In the genomic region with DNA sequence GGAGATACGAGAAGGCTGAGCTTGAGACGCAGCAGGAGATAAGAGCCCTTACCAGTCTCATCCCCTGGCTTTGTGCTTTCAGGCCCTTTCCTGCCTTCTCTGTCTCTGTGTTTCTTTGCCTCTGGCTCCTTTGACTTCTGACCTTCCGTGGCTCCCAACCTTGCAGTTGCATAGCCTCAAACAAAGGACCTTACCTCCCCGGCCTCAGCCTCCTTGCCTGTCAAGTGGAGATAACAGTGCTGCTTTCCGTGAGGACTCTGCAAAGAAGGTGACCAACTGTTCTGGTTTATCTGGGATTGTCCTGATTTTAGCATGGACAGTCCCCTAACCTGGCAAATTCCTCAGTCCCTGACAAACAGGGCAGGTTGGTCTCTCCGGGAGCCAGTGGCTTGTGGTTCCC, we compare ENCODE assay signal across 17 cellular contexts.
DNase-seq lines count a peak whose midpoint lies in the region; ATAC-seq, FAIRE-seq and TF ChIP-seq lines count a peak whose summit lies in the region.
"Had no signal": no experiment of that assay in that cellular context is flagged by ENCODE, and none has a peak within 500 bp of the region (broad histone marks: within the 10 kb centered on the region; RNA-seq: fewer than 3 reads in every experiment).

No MANE protein-coding gene starts in this region.

- H3K14ac ChIP-seq in IMR-90 (replicated peaks; ENCODE audit: low read depth, low read length) (no peak overlapping the region), H1 (ENCODE audit: insufficient read length) (no peak overlapping the region), neuronal stem cell (ENCODE audit: low read length) (peak overlapping the region; percentile 67)

- in situ Hi-C loops in IMR-90 (cut with MboI; ENCODE audit: low sequenced_read_pairs) (no loop called here), brain microvascular endothelial cell (cut with HindIII; ENCODE audit: low pct_ligation_motif_present, low sequenced_read_pairs) (no loop called here)

- no peak overlapping the region for H2BK15ac ChIP-seq in IMR-90 (ENCODE audit: low read depth, low read length)
- no peak overlapping the region for H2BK15ac ChIP-seq in H1 (ENCODE audit: low read length)
- H2BK15ac ChIP-seq in neuronal stem cell (ENCODE audit: low read length) = no peak overlapping the region

- intact Hi-C loops in IMR-90 (cut with micrococcal nuclease) = no loop called here
- intact Hi-C loops in lower lobe of right lung (cut with DNase I) = no loop called here

- no peak overlapping the region for H2BK12ac ChIP-seq in H1 (ENCODE audit: low read depth, low read length)
- no peak overlapping the region for H2BK12ac ChIP-seq in neuronal stem cell (ENCODE audit: low read length)

- H2BK20ac ChIP-seq in IMR-90 (ENCODE audit: low read depth, low read length) (no peak overlapping the region), H1 (ENCODE audit: low read length) (no peak overlapping the region)

- H3K4me2 ChIP-seq in IMR-90 (ENCODE audit: low read depth, low read length) = no peak overlapping the region
- no peak overlapping the region for H3K4me2 ChIP-seq in H1 (ENCODE audit: insufficient read depth in 1 of 2, low read depth in 2 of 2, low read length in 2 of 2)
- no peak overlapping the region for H3K4me2 ChIP-seq in neuronal stem cell (ENCODE audit: insufficient read depth, low read length, poor library complexity, severe bottlenecking)

- no TSS peak for BruUV-seq in IMR-90 (replicated peaks; lab: Mats Ljungman, UMichigan)

- CTCF ChIA-PET in IMR-90 (lab: Yijun Ruan, JAX) = no interaction called here
- CTCF ChIA-PET in H1 (lab: Charles Lee; ENCODE audit: partially characterized antibody) = no interaction called here

- no peaks in the 10 kb centered on the region for H4K20me1 ChIP-seq in IMR-90 (ENCODE audit: insufficient read depth, low read length)
- H4K20me1 ChIP-seq in H1 (replicated peaks in 1 of 2; ENCODE audit: control insufficient read depth in 1 of 2, insufficient read depth in 2 of 2, low read length in 2 of 2) = no peaks in the 10 kb centered on the region

- POLR2A ChIA-PET in IMR-90 (lab: Charles Lee; ENCODE audit: unreplicated experiment) = no interaction called here
- POLR2A ChIA-PET in H1 (lab: Charles Lee; ENCODE audit: partially characterized antibody) = interaction anchor here (1.5 kb wide), 1 partner anchor 13 kb away, joined by 4 read pairs; no protein-coding TSS in a partner anchor

- H3K4me1 ChIP-seq in IMR-90 (ENCODE audit: control insufficient read depth, insufficient read depth, low read length) = no peaks in the 10 kb centered on the region
- no peaks in the 10 kb centered on the region for H3K4me1 ChIP-seq in H1 (replicated peaks in 1 of 4; ENCODE audit: control insufficient read depth in 3 of 4, insufficient read depth in 4 of 4, low read length in 3 of 4)
- peaks cover 0 to 1% of the 10 kb centered on the region in 2 donors for H3K4me1 ChIP-seq in neuronal stem cell (ENCODE audit: control insufficient read depth in 2 of 2, insufficient read depth in 1 of 2, low read depth in 1 of 2, low read length in 2 of 2)
- H3K4me1 ChIP-seq in lower lobe of right lung = no peaks in the 10 kb centered on the region
- H3K4me1 ChIP-seq: HAP-1 had no signal

- H3K4me3 ChIP-seq in IMR-90 (ENCODE audit: insufficient read depth, low read depth, low read length) (no peak overlapping the region), H1 (ENCODE audit: extremely low read depth in 1 of 4, insufficient read depth in 2 of 4, low read depth in 3 of 4, low read length in 4 of 4) (no peak overlapping the region), neuronal stem cell (ENCODE audit: low read length in 2 of 2) (no peak overlapping the region), brain microvascular endothelial cell (ENCODE audit: low read depth, low read length) (no peak overlapping the region), lower lobe of right lung (no peak overlapping the region)
- H3K4me3 ChIP-seq: HAP-1 had no signal

- H3K23ac ChIP-seq in IMR-90 (ENCODE audit: low read depth, low read length) (no peak overlapping the region), H1 (ENCODE audit: insufficient read length) (no peak overlapping the region), neuronal stem cell (ENCODE audit: low read depth, low read length, poor library complexity) (no peak overlapping the region)

- no peak for DNase-seq in IMR-90
- DNase-seq in H1 (ENCODE audit: low read depth in 1 of 2, low spot score in 2 of 2) = no peak
- no peak for DNase-seq in neuronal stem cell (ENCODE audit: low spot score)
- DNase-seq in brain microvascular endothelial cell = no peak
- DNase-seq in lower lobe of right lung = no peak
- DNase-seq: ACHN; AML-193; CD4-positive, alpha-beta T cell; DMS153; DMS79; GF-D8; KG1 had no signal

- TF ChIP-seq CTCF in IMR-90 (conservative IDR thresholded peaks at IDR 0.05; ENCODE audit: low read depth, low read length) = no peak
- TF ChIP-seq CTCF in H1 (IDR thresholded peaks at IDR 0.05; ENCODE audit: control extremely low read depth in 1 of 3, insufficient read depth in 1 of 3, low read depth in 1 of 3, low read length in 3 of 3) = no peak
- no peak for TF ChIP-seq CTCF in brain microvascular endothelial cell (IDR thresholded peaks at IDR 0.05; ENCODE audit: low read depth, low read length, missing control alignments)
- no peak for TF ChIP-seq CTCF in lower lobe of right lung (IDR thresholded peaks at IDR 0.05)

- no peaks in the 10 kb centered on the region; the same call in 1 of the 2 replicates for H3K23me2 ChIP-seq in H1 (ENCODE audit: low read depth, low read length)

- ATAC-seq in IMR-90 (ENCODE audit: low read depth) (no peak), GM19463 (IDR thresholded peaks at IDR 0.05; ENCODE audit: unreplicated experiment) (no peak), lower lobe of right lung (no peak)

- peak overlapping the region; percentile 31 for H2AK9ac ChIP-seq in IMR-90 (replicated peaks; ENCODE audit: low read depth, low read length, poor library complexity)

- H3K56ac ChIP-seq in IMR-90 (ENCODE audit: extremely low read depth, insufficient read depth, low read length) = no peak overlapping the region
- no peak overlapping the region for H3K56ac ChIP-seq in H1 (replicated peaks; ENCODE audit: insufficient read length, low read depth, low read length)

- H3K9ac ChIP-seq in IMR-90 (ENCODE audit: low read depth, low read length) (no peak overlapping the region), H1 (replicated peaks in 1 of 4; ENCODE audit: extremely low read depth in 1 of 4, low read depth in 3 of 4, low read length in 3 of 4) (no peak overlapping the region; a peak in 1 of 7 replicates), neuronal stem cell (ENCODE audit: low read depth, low read length, poor library complexity) (no peak overlapping the region)

- TF ChIP-seq POLR2A in IMR-90 (IDR thresholded peaks at IDR 0.05; ENCODE audit: low read depth, low read length) (no peak), H1 (IDR thresholded peaks at IDR 0.05; ENCODE audit: control extremely low read depth in 1 of 2, low read depth in 2 of 2, low read length in 2 of 2) (no peak)

- no peak for TF ChIP-seq EP300 in H1 (IDR thresholded peaks at IDR 0.05; ENCODE audit: borderline replicate concordance in 1 of 2, low read depth in 2 of 2, low read length in 2 of 2)

- no peaks in the 10 kb centered on the region for H3K9me1 ChIP-seq in IMR-90 (ENCODE audit: insufficient read depth, low read length)

- no peak overlapping the region for H4K91ac ChIP-seq in IMR-90 (ENCODE audit: insufficient read depth, low read depth, low read length)
- no peak overlapping the region for H4K91ac ChIP-seq in H1 (replicated peaks; ENCODE audit: insufficient read length, low read length)
- no peak overlapping the region for H4K91ac ChIP-seq in neuronal stem cell (ENCODE audit: low read depth, low read length, poor library complexity)

- no peak overlapping the region for H3K18ac ChIP-seq in IMR-90 (ENCODE audit: low read depth, low read length)
- H3K18ac ChIP-seq in H1 (ENCODE audit: extremely low read depth, low read length) = no peak overlapping the region
- peak overlapping the region; percentile 76 for H3K18ac ChIP-seq in neuronal stem cell (ENCODE audit: low read length)

- H3K36me3 ChIP-seq in IMR-90 (ENCODE audit: control insufficient read depth, insufficient read depth, low read length) = no peaks in the 10 kb centered on the region
- H3K36me3 ChIP-seq in H1 (ENCODE audit: control insufficient read depth in 2 of 4, insufficient read depth in 4 of 4, low read length in 3 of 4) = no peaks in the 10 kb centered on the region
- no peaks in the 10 kb centered on the region for H3K36me3 ChIP-seq in neuronal stem cell (replicated peaks in 1 of 2; ENCODE audit: control insufficient read depth in 2 of 2, insufficient read depth in 2 of 2, low read length in 2 of 2)
- no peaks in the 10 kb centered on the region for H3K36me3 ChIP-seq in brain microvascular endothelial cell (replicated peaks)
- no peaks in the 10 kb centered on the region for H3K36me3 ChIP-seq in lower lobe of right lung
- H3K36me3 ChIP-seq: HAP-1 had no signal

- no peak for FAIRE-seq in H1 (lab: Jason Lieb, UNC)
- FAIRE-seq: A204.1, HTR-8/SVneo had no signal

- no peak overlapping the region for H2AFZ ChIP-seq in IMR-90 (replicated peaks; ENCODE audit: low read length, poor library complexity)
- H2AFZ ChIP-seq in H1 (ENCODE audit: low read length) = 0 out of 2 replicates have a peak overlapping the region, but pooled peaks have one; percentile 3
- no peak overlapping the region for H2AFZ ChIP-seq in neuronal stem cell (ENCODE audit: low read length)

- H3K27me3 ChIP-seq in IMR-90 (ENCODE audit: control insufficient read depth, insufficient read depth, low read length) = peaks cover 41% of the 10 kb centered on the region
- H3K27me3 ChIP-seq in H1 (replicated peaks in 1 of 4; ENCODE audit: control insufficient read depth in 3 of 4, extremely low read depth in 1 of 4, insufficient read depth in 3 of 4, low read length in 3 of 4) = no peaks in the 10 kb centered on the region
- peaks cover 0 to 9% (median 0%) of the 10 kb centered on the region in 3 experiments for H3K27me3 ChIP-seq in neuronal stem cell (ENCODE audit: control insufficient read depth in 3 of 3, insufficient read depth in 3 of 3, low read depth in 1 of 3, low read length in 3 of 3)
- no peaks in the 10 kb centered on the region for H3K27me3 ChIP-seq in brain microvascular endothelial cell (replicated peaks)
- H3K27me3 ChIP-seq in lower lobe of right lung (ENCODE audit: low read depth) = peaks cover 15% of the 10 kb centered on the region

- H2BK120ac ChIP-seq in IMR-90 (ENCODE audit: low read depth, low read length) (no peak overlapping the region), H1 (replicated peaks; ENCODE audit: low read depth, low read length) (no peak overlapping the region), neuronal stem cell (ENCODE audit: low read depth, low read length) (no peak overlapping the region)

- 0 out of 2 replicates have a peak, but pooled peaks cover 2% of the 10 kb centered on the region for H3K9me3 ChIP-seq in IMR-90 (ENCODE audit: control insufficient read depth, insufficient read depth, low read length)
- H3K9me3 ChIP-seq in H1 (ENCODE audit: insufficient read depth in 2 of 2, low read depth in 1 of 2, low read length in 1 of 2) = peaks cover 0 to 2% of the 10 kb centered on the region in 2 experiments; a peak in 1 of 4 replicates
- peaks cover 0 to 4% of the 10 kb centered on the region in 2 donors for H3K9me3 ChIP-seq in neuronal stem cell (replicated peaks in 1 of 2; ENCODE audit: control insufficient read depth in 2 of 2, insufficient read depth in 1 of 2, low read depth in 1 of 2, low read length in 2 of 2)
- peaks cover 12% of the 10 kb centered on the region for H3K9me3 ChIP-seq in lower lobe of right lung
- H3K9me3 ChIP-seq: HAP-1 had no signal

- H3K4ac ChIP-seq in IMR-90 (ENCODE audit: low read depth, low read length) (no peak overlapping the region), H1 (replicated peaks; ENCODE audit: insufficient read length, low read depth, low read length) (no peak overlapping the region), neuronal stem cell (ENCODE audit: low read length) (no peak overlapping the region)

- dilution Hi-C loops in IMR-90 (cut with HindIII; ENCODE audit: low sequenced_read_pairs, unreplicated experiment) = no loop called here

- H4K5ac ChIP-seq in IMR-90 (ENCODE audit: low read depth, low read length) (no peak overlapping the region), H1 (ENCODE audit: insufficient read length, low read depth, low read length) (no peak overlapping the region)

- WGBS in IMR-90 (ENCODE audit: extremely low coverage in 2 of 2, insufficient read length in 1 of 2), 2 experiments = 50% methylated on average over 1 of the region's 6 CpGs; no CpG with 5 or more reads in 1 of the 2 experiments
- WGBS in H1 (ENCODE audit: extremely low coverage in 1 of 2, insufficient coverage in 1 of 2, insufficient read length in 1 of 2, insufficient replicate concordance in 2 of 2, low coverage in 1 of 2, low lambda C conversion rate in 2 of 2, missing lambda C conversion rate in 1 of 2), 2 experiments = 79% methylated on average over 6 of the region's 6 CpGs; no CpG with 5 or more reads in 1 of the 2 experiments
- WGBS in neuronal stem cell (ENCODE audit: extremely low coverage in 2 of 2, insufficient read length in 2 of 2, insufficient replicate concordance in 1 of 2), 2 donors = no CpG with 5 or more reads among the region's 6 CpGs

- no peak overlapping the region for H2AK5ac ChIP-seq in IMR-90 (ENCODE audit: low read depth, low read length)
- H2AK5ac ChIP-seq in H1 (ENCODE audit: low read depth, low read length) = no peak overlapping the region
- peak overlapping the region; percentile 68 for H2AK5ac ChIP-seq in neuronal stem cell (ENCODE audit: low read depth, low read length)

- H4K8ac ChIP-seq in IMR-90 (ENCODE audit: low read depth in 2 of 2, low read length in 2 of 2) (no peak overlapping the region), H1 (ENCODE audit: extremely low read depth, insufficient read depth, low read length) (no peak overlapping the region), neuronal stem cell (ENCODE audit: low read depth, low read length) (no peak overlapping the region)

- no peak overlapping the region for H2BK5ac ChIP-seq in IMR-90 (ENCODE audit: low read depth, low read length, poor library complexity, severe bottlenecking)
- H2BK5ac ChIP-seq in H1 (ENCODE audit: low read depth, low read length) = 0 out of 2 replicates have a peak overlapping the region, but pooled peaks have one; percentile 18
- peak overlapping the region; percentile 22 for H2BK5ac ChIP-seq in neuronal stem cell (ENCODE audit: low read length)

- H3K79me2 ChIP-seq in H1 (ENCODE audit: control insufficient read depth in 1 of 2, insufficient read depth in 2 of 2, low read length in 2 of 2) = no peaks in the 10 kb centered on the region

- H3K79me1 ChIP-seq in IMR-90 (ENCODE audit: low read depth in 1 of 2, low read length in 2 of 2) (no peaks in the 10 kb centered on the region), H1 (ENCODE audit: low read depth, low read length) (no peaks in the 10 kb centered on the region), neuronal stem cell (ENCODE audit: low read depth, low read length) (no peaks in the 10 kb centered on the region)

- H3K27ac ChIP-seq in IMR-90 (ENCODE audit: insufficient read depth, low read length) = no peak overlapping the region
- no peak overlapping the region for H3K27ac ChIP-seq in H1 (ENCODE audit: low read depth, low read length)
- H3K27ac ChIP-seq in neuronal stem cell (replicated peaks; ENCODE audit: low read length) = no peak overlapping the region
- no peak overlapping the region for H3K27ac ChIP-seq in brain microvascular endothelial cell
- no peak overlapping the region for H3K27ac ChIP-seq in lower lobe of right lung
- H3K27ac ChIP-seq: C4-2B had no signal

- TF ChIP-seq RAD21 in IMR-90 (IDR thresholded peaks at IDR 0.05; ENCODE audit: low read length) (no peak), H1 (IDR thresholded peaks at IDR 0.05 in 1 of 2, conservative IDR thresholded peaks at IDR 0.05 in 1 of 2; ENCODE audit: low read depth in 2 of 2, low read length in 2 of 2) (no peak)
